17 cellular contexts compared by ENCODE assay signal in genomic region chr7:150940446-150941102, GRCh38. TPM values are rescaled to one million over a fixed set of nuclear protein-coding genes. Genes with fewer than 3 reads are reported as not detected.
A peak's percentile ranks its signal among the peaks of the same experiment; 100 is the strongest.
DNase-seq lines count a peak whose midpoint lies in the region; ATAC-seq and TF ChIP-seq lines count a peak whose summit lies in the region.
"Had no signal": no experiment of that assay in that cellular context is flagged by ENCODE, and none has a peak within 500 bp of the region (broad histone marks: within the 10 kb centered on the region; RNA-seq: fewer than 3 reads in every experiment).

No MANE protein-coding gene starts in this region.

- no peak overlapping the region for H2AFZ ChIP-seq in Loucy (ENCODE audit: low read length)

- H3K27me3 ChIP-seq in Loucy (ENCODE audit: insufficient read depth, low read length, poor library complexity, severe bottlenecking) = no peaks in the 10 kb centered on the region

- peaks cover 11% of the 10 kb centered on the region for H3K4me1 Mint-ChIP-seq in neural crest cell
- H3K4me1 Mint-ChIP-seq in activated T-helper 17 cell treated with anti-CD3 and anti-CD28 coated beads, Interleukin-2, amount 50 U/mL, for 72 hours = peaks cover 7% of the 10 kb centered on the region

- TF ChIP-seq CTCF in Loucy (conservative IDR thresholded peaks at IDR 0.05; ENCODE audit: low read length) = no peak
- no peak for TF ChIP-seq CTCF in neural crest cell (conservative IDR thresholded peaks at IDR 0.05)

- H3F3A ChIP-seq in Loucy (ENCODE audit: low read depth) = peaks cover 4% of the 10 kb centered on the region; the same call in 1 of the 2 replicates

- peak overlapping the region; percentile 67 for H3K27ac Mint-ChIP-seq in neural crest cell (ENCODE audit: unreplicated experiment)
- H3K27ac Mint-ChIP-seq in activated T-helper 17 cell treated with anti-CD3 and anti-CD28 coated beads, Interleukin-2, amount 50 U/mL, for 72 hours = no peak overlapping the region
- H3K27ac Mint-ChIP-seq: activated CD4-positive, alpha-beta memory T cell treated with anti-CD3 and anti-CD28 coated beads for 36 hours; activated naive CD8-positive, alpha-beta T cell treated with anti-CD3 and anti-CD28 coated beads, Interleukin-2, amount 50 U/mL, for 24 hours; nephron progenitor cell had no signal

- H3K9me3 Mint-ChIP-seq in neural crest cell = no peaks in the 10 kb centered on the region
- H3K9me3 Mint-ChIP-seq in activated T-helper 17 cell treated with anti-CD3 and anti-CD28 coated beads, Interleukin-2, amount 50 U/mL, for 72 hours = no peaks in the 10 kb centered on the region
- H3K9me3 Mint-ChIP-seq: activated CD4-positive, alpha-beta memory T cell treated with anti-CD3 and anti-CD28 coated beads for 36 hours; activated naive CD8-positive, alpha-beta T cell treated with anti-CD3 and anti-CD28 coated beads, Interleukin-2, amount 50 U/mL, for 24 hours; nephron progenitor cell; T-cell had no signal

- H3K4me3 Mint-ChIP-seq in neural crest cell = no peak overlapping the region
- H3K4me3 Mint-ChIP-seq in activated T-helper 17 cell treated with anti-CD3 and anti-CD28 coated beads, Interleukin-2, amount 50 U/mL, for 72 hours = no peak overlapping the region
- H3K4me3 Mint-ChIP-seq: activated CD4-positive, alpha-beta memory T cell treated with anti-CD3 and anti-CD28 coated beads for 36 hours; activated naive CD8-positive, alpha-beta T cell treated with anti-CD3 and anti-CD28 coated beads, Interleukin-2, amount 50 U/mL, for 24 hours; nephron progenitor cell had no signal

- peaks cover 4% of the 10 kb centered on the region for H3K27me3 Mint-ChIP-seq in neural crest cell (ENCODE audit: low read depth)
- H3K27me3 Mint-ChIP-seq in activated T-helper 17 cell treated with anti-CD3 and anti-CD28 coated beads, Interleukin-2, amount 50 U/mL, for 72 hours = no peaks in the 10 kb centered on the region

- no peaks in the 10 kb centered on the region for H3K9me2 ChIP-seq in Loucy (replicated peaks; ENCODE audit: low read depth, low read length)

- no peak overlapping the region for H3K4me2 ChIP-seq in Loucy (ENCODE audit: low read depth, low read length, poor library complexity, severe bottlenecking)

- no peaks in the 10 kb centered on the region for H4K20me1 ChIP-seq in Loucy (ENCODE audit: insufficient read depth, low read length, poor library complexity, severe bottlenecking)

- H3K9ac ChIP-seq in Loucy (ENCODE audit: low read depth, low read length, poor library complexity, severe bottlenecking) = peak overlapping the region; percentile 64

- no peak overlapping the region for H3K4me3 ChIP-seq in Loucy (ENCODE audit: low read length, poor library complexity, severe bottlenecking)

- peak; percentile 89 for DNase-seq in NCI-H2029 (lab: John Stamatoyannopoulos, UW)
- peak; percentile 54 for DNase-seq in NCI-H510A treated with DMSO at 0.1 percent for 48 hours (lab: John Stamatoyannopoulos, UW)
- no peak for DNase-seq in neural crest cell (ENCODE audit: low read depth, low spot score)
- no peak for DNase-seq in KBM-7
- DNase-seq: activated CD4-positive, alpha-beta memory T cell treated with anti-CD3 and anti-CD28 coated beads for 36 hours; activated naive CD8-positive, alpha-beta T cell treated with anti-CD3 and anti-CD28 coated beads, Interleukin-2, amount 50 U/mL, for 24 hours; HCEC 1CT; Kasumi-1; kidney glomerular epithelial cell; mesenchymal stem cell; nephron progenitor cell; stimulated activated CD4-positive, alpha-beta T cell treated with anti-CD3 and anti-CD28 coated beads, Interleukin-4, amount 100 ng/mL, for 4 hours had no signal

- no peaks in the 10 kb centered on the region for H3K36me3 ChIP-seq in Loucy (ENCODE audit: insufficient read depth, low read length)

- H3K9me3 ChIP-seq in Loucy (ENCODE audit: insufficient read depth, low read depth, low read length) = no peaks in the 10 kb centered on the region

- no peaks in the 10 kb centered on the region for H3K79me2 ChIP-seq in Loucy (ENCODE audit: insufficient read depth, low read length)

- H3K4me1 ChIP-seq in Loucy (ENCODE audit: insufficient read depth, low read length, poor library complexity, severe bottlenecking) = peaks cover 75% of the 10 kb centered on the region

- ATAC-seq in activated T-helper 17 cell treated with anti-CD3 and anti-CD28 coated beads, Interleukin-2, amount 50 U/mL, for 72 hours (replicated peaks) = no peak
- ATAC-seq in HG02938 (IDR thresholded peaks at IDR 0.05; ENCODE audit: unreplicated experiment) = no peak
- ATAC-seq: activated naive CD8-positive, alpha-beta T cell treated with anti-CD3 and anti-CD28 coated beads, Interleukin-2, amount 50 U/mL, for 24 hours; foreskin keratinocyte; T-cell had no signal

- in situ Hi-C loops in KBM-7 (cut with MboI; ENCODE audit: low pct_unique_long_range_greater_than_20kb, low sequenced_read_pairs) = no loop called here

- no peaks in the 10 kb centered on the region for H3K36me3 Mint-ChIP-seq in neural crest cell (ENCODE audit: low read depth)
- no peaks in the 10 kb centered on the region for H3K36me3 Mint-ChIP-seq in activated T-helper 17 cell treated with anti-CD3 and anti-CD28 coated beads, Interleukin-2, amount 50 U/mL, for 72 hours (ENCODE audit: low read depth)
- H3K36me3 Mint-ChIP-seq: activated CD4-positive, alpha-beta memory T cell treated with anti-CD3 and anti-CD28 coated beads for 36 hours; T-cell had no signal

RNA-seq across cellular contexts. Expression of gene KCNH2, which starts 37.5 kb away (rescaled TPM):
- 10.7 and 12.4 TPM in 2 replicates for total RNA-seq in neural crest cell
- total RNA-seq in activated T-helper 17 cell treated with anti-CD3 and anti-CD28 coated beads, Interleukin-2, amount 50 U/mL, for 72 hours = under 1 TPM; 0.32 to 0.77 TPM
- total RNA-seq: foreskin keratinocyte had no signal

RNA-seq across cellular contexts. Expression of gene NOS3, which starts 50.2 kb away (rescaled TPM):
- 6.1 and 7.4 TPM in 2 replicates for total RNA-seq in neural crest cell
- 10 to 100 TPM in 1 of 2 donors, 1 to 10 TPM in 1; 8.0 to 12.1 TPM for total RNA-seq in activated T-helper 17 cell treated with anti-CD3 and anti-CD28 coated beads, Interleukin-2, amount 50 U/mL, for 72 hours

Comparison
In these comparisons a context has a peak if more than half of its experiments do, and no peak if none do; other contexts are left out.
1. DNase-seq: peak in NCI-H2029 (single experiment) and NCI-H510A treated with DMSO at 0.1 percent for 48 hours (single experiment); none in neural crest cell (single experiment) and KBM-7 (single experiment).